11 cellular contexts compared by ENCODE assay signal in the genomic region with DNA sequence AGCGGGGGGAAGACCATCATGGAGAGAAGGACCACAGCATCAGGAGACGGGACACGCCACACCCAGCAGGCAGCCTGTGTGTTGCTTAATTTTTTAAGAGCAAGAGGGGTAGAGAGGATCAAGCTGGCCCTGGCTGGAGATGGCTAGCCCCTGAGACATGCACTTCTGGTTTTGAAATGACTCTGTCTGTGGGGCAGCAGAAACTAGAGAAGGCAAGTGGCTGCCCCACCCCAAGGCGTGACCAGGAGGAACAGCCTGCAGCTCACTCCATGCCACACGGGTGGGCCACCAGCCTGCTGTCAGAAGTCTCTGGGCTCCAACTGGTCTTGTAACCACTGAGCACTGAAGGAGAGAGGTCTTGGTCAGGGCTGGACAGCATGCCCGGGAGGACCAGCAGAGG.
DNase-seq lines count a peak whose midpoint lies in the region; ATAC-seq and TF ChIP-seq lines count a peak whose summit lies in the region.
"Had no signal": no experiment of that assay in that cellular context is flagged by ENCODE, and none has a peak within 500 bp of the region (broad histone marks: within the 10 kb centered on the region; RNA-seq: fewer than 3 reads in every experiment).

No MANE protein-coding gene starts in this region.

- H3K4me3 Mint-ChIP-seq in T-helper 1 cell treated with Interleukin-12 subunit alpha and Interleukin-12 subunit beta and Interleukin-4 antibody, amounts not matched to agents 30 μg/mL and 1 μg/mL, for 36 hours, result peak overlapping the region; percentile 46
- H3K4me3 Mint-ChIP-seq: CD4-positive, CD25-positive, alpha-beta regulatory T cell had no signal

- no peak overlapping the region for H2AFZ ChIP-seq in DND-41 (ENCODE audit: low read depth, low read length)

- H3K27me3 Mint-ChIP-seq in T-helper 1 cell treated with Interleukin-12 subunit alpha and Interleukin-12 subunit beta and Interleukin-4 antibody, amounts not matched to agents 30 μg/mL and 1 μg/mL, for 36 hours (ENCODE audit: low read depth), result no peaks in the 10 kb centered on the region
- H3K27me3 Mint-ChIP-seq: CD4-positive, CD25-positive, alpha-beta regulatory T cell had no signal

- ATAC-seq in DND-41 (ENCODE audit: insufficient read depth, low read depth), result no peak
- peak; percentile 58 for ATAC-seq in left lung
- ATAC-seq in GM19324 (IDR thresholded peaks at IDR 0.05; ENCODE audit: low FRiP score, unreplicated experiment), result no peak

- intact Hi-C loops in left lung (cut with DNase I), result no loop called here

- H3K36me3 Mint-ChIP-seq in T-helper 1 cell treated with Interleukin-12 subunit alpha and Interleukin-12 subunit beta and Interleukin-4 antibody, amounts not matched to agents 30 μg/mL and 1 μg/mL, for 36 hours (ENCODE audit: low read depth), result peaks cover 32% of the 10 kb centered on the region

- no peaks in the 10 kb centered on the region for H3K9me3 Mint-ChIP-seq in T-helper 1 cell treated with Interleukin-12 subunit alpha and Interleukin-12 subunit beta and Interleukin-4 antibody, amounts not matched to agents 30 μg/mL and 1 μg/mL, for 36 hours
- H3K9me3 Mint-ChIP-seq: CD4-positive, CD25-positive, alpha-beta regulatory T cell had no signal

- TF ChIP-seq CTCF in DND-41 (IDR thresholded peaks at IDR 0.05; ENCODE audit: borderline replicate concordance, extremely low read depth, low read length, poor library complexity, severe bottlenecking), result no peak
- TF ChIP-seq CTCF in GM13977 (IDR thresholded peaks at IDR 0.05; ENCODE audit: extremely low read depth, insufficient read depth, missing control alignments), result no peak
- no peak for TF ChIP-seq CTCF in left lung (IDR thresholded peaks at IDR 0.05)

- no peaks in the 10 kb centered on the region for H3K27me3 ChIP-seq in DND-41 (ENCODE audit: insufficient read depth, low read length, poor library complexity)
- H3K27me3 ChIP-seq in left lung, result no peaks in the 10 kb centered on the region

- H4K20me1 ChIP-seq in DND-41 (ENCODE audit: insufficient read depth, low read length), result no peaks in the 10 kb centered on the region

- H3K4me3 ChIP-seq in DND-41 (ENCODE audit: low read depth in 1 of 2, low read length in 2 of 2) (no peak overlapping the region), left lung (no peak overlapping the region)

- peaks cover 26% of the 10 kb centered on the region for H3K4me1 ChIP-seq in DND-41 (ENCODE audit: insufficient read depth, low read length)
- H3K4me1 ChIP-seq in left lung, result peaks cover 0 to 35% of the 10 kb centered on the region in 2 donors

- H3K4me2 ChIP-seq in DND-41 (ENCODE audit: insufficient read depth, low read length), result no peak overlapping the region

- peaks cover 38% of the 10 kb centered on the region for H3K36me3 ChIP-seq in DND-41 (ENCODE audit: insufficient read depth, low read length)
- H3K36me3 ChIP-seq in left lung, result peaks cover 0 to 41% of the 10 kb centered on the region in 2 donors

- H3K9ac ChIP-seq in DND-41 (ENCODE audit: low read depth, low read length), result no peak overlapping the region

- DNase-seq in DND-41 (no peak), GM13977 (ENCODE audit: low spot score) (peak; percentile 71), left lung (peak in 1 of 2 donors; percentile 60), T1000 (lab: John Stamatoyannopoulos, UW) (no peak)
- DNase-seq in stimulated activated CD4-positive, alpha-beta T cell treated with anti-CD3 and anti-CD28 coated beads, Interleukin-4, amount 100 ng/mL, for 4 hours, result no peak
- DNase-seq: effector CD4-positive, alpha-beta T cell; NCI-H69; SHP77 treated with DMSO at 0.1 percent for 48 hours had no signal

- H3K9me3 ChIP-seq in DND-41 (ENCODE audit: insufficient read depth, low read length, severe bottlenecking) (no peaks in the 10 kb centered on the region), left lung (no peaks in the 10 kb centered on the region)

- H3K79me2 ChIP-seq in DND-41 (ENCODE audit: insufficient read depth, low read length), result no peaks in the 10 kb centered on the region

- in situ Hi-C loops in GM13977 (cut with MboI; ENCODE audit: low pct_unique_long_range_greater_than_20kb, low sequenced_read_pairs, unreplicated experiment), result no loop called here

- H3K27ac ChIP-seq in DND-41 (ENCODE audit: low read length) (peak overlapping the region; percentile 62), left lung (no peak overlapping the region)

- H3K27ac Mint-ChIP-seq in T-helper 1 cell treated with Interleukin-12 subunit alpha and Interleukin-12 subunit beta and Interleukin-4 antibody, amounts not matched to agents 30 μg/mL and 1 μg/mL, for 36 hours, result peak overlapping the region; percentile 80

- peaks cover 49% of the 10 kb centered on the region for H3K4me1 Mint-ChIP-seq in T-helper 1 cell treated with Interleukin-12 subunit alpha and Interleukin-12 subunit beta and Interleukin-4 antibody, amounts not matched to agents 30 μg/mL and 1 μg/mL, for 36 hours (ENCODE audit: low read depth)
